In genomic region chr20:41058007-41058673, GRCh38 we compare ENCODE assay signal across 9 cellular contexts. TPM values are rescaled to one million over a fixed set of nuclear protein-coding genes. Genes with fewer than 3 reads are reported as not detected.
DNase-seq lines count a peak whose midpoint lies in the region; ATAC-seq and TF ChIP-seq lines count a peak whose summit lies in the region.
"Had no signal": no experiment of that assay in that cellular context is flagged by ENCODE, and none has a peak within 500 bp of the region (broad histone marks: within the 10 kb centered on the region; RNA-seq: fewer than 3 reads in every experiment).

No MANE protein-coding gene starts in this region.

- no peak for TF ChIP-seq CTCF in HFFc6 (IDR thresholded peaks at IDR 0.05)
- TF ChIP-seq CTCF in CD14-positive monocyte (IDR thresholded peaks at IDR 0.05) = no peak

- H3K36me3 Mint-ChIP-seq in HFFc6 (ENCODE audit: low read depth) (peaks cover 25% of the 10 kb centered on the region), CD14-positive monocyte (peaks cover 36 to 39% of the 10 kb centered on the region in 2 donors), T-helper 17 cell (ENCODE audit: low read depth) (peaks cover 3% of the 10 kb centered on the region)
- H3K36me3 Mint-ChIP-seq in activated naive CD8-positive, alpha-beta T cell treated with anti-CD3 and anti-CD28 coated beads, Interleukin-2, amount 50 U/mL, for 24 hours (ENCODE audit: low read depth) = peaks cover 59% of the 10 kb centered on the region

- ATAC-seq in activated naive CD8-positive, alpha-beta T cell treated with anti-CD3 and anti-CD28 coated beads, Interleukin-2, amount 50 U/mL, for 24 hours = peak; percentile 95
- ATAC-seq in left colon = peak; percentile 31
- no peak for ATAC-seq in T-helper 17 cell

- H3K4me1 Mint-ChIP-seq in HFFc6 (ENCODE audit: low read depth) (peaks cover 67% of the 10 kb centered on the region), CD14-positive monocyte (peaks cover 26% of the 10 kb centered on the region), T-helper 17 cell (peaks cover 38% of the 10 kb centered on the region)
- peaks cover 61% of the 10 kb centered on the region for H3K4me1 Mint-ChIP-seq in activated naive CD8-positive, alpha-beta T cell treated with anti-CD3 and anti-CD28 coated beads, Interleukin-2, amount 50 U/mL, for 24 hours

- peak overlapping the region; percentile 87 for H3K27ac Mint-ChIP-seq in HFFc6
- H3K27ac Mint-ChIP-seq in activated naive CD8-positive, alpha-beta T cell treated with anti-CD3 and anti-CD28 coated beads, Interleukin-2, amount 50 U/mL, for 24 hours = peak overlapping the region; percentile 51
- H3K27ac Mint-ChIP-seq in CD14-positive monocyte = peak overlapping the region in 3 of 7 donors; percentile 63 to 74 (median 69)
- no peak overlapping the region for H3K27ac Mint-ChIP-seq in T-helper 17 cell

- intact Hi-C loops in left colon (cut with DNase I, micrococcal nuclease) = no loop called here
- intact Hi-C loops in CD14-positive monocyte (cut with micrococcal nuclease) = loop anchor here (1.0 to 10.0 kb wide), 2 partner anchors 8 to 63 kb away; no protein-coding TSS in a partner anchor

- H3K27me3 Mint-ChIP-seq in HFFc6 (ENCODE audit: insufficient read depth) = no peaks in the 10 kb centered on the region; the same call in 1 of the 2 replicates
- no peaks in the 10 kb centered on the region for H3K27me3 Mint-ChIP-seq in activated naive CD8-positive, alpha-beta T cell treated with anti-CD3 and anti-CD28 coated beads, Interleukin-2, amount 50 U/mL, for 24 hours
- H3K27me3 Mint-ChIP-seq in CD14-positive monocyte (ENCODE audit: low read depth in 3 of 3) = no peaks in the 10 kb centered on the region
- H3K27me3 Mint-ChIP-seq in T-helper 17 cell = no peaks in the 10 kb centered on the region

- H3K4me3 Mint-ChIP-seq in HFFc6 = peak overlapping the region; percentile 50
- H3K4me3 Mint-ChIP-seq in activated naive CD8-positive, alpha-beta T cell treated with anti-CD3 and anti-CD28 coated beads, Interleukin-2, amount 50 U/mL, for 24 hours = no peak overlapping the region
- no peak overlapping the region for H3K4me3 Mint-ChIP-seq in CD14-positive monocyte
- no peak overlapping the region for H3K4me3 Mint-ChIP-seq in T-helper 17 cell

- DNase-seq in AG08395 (ENCODE audit: low spot score) = peak; percentile 51
- peak; percentile 86 for DNase-seq in HFFc6
- DNase-seq in activated naive CD8-positive, alpha-beta T cell treated with anti-CD3 and anti-CD28 coated beads, Interleukin-2, amount 50 U/mL, for 24 hours = no peak
- no peak for DNase-seq in left colon
- no peak for DNase-seq in GF-D8 (lab: John Stamatoyannopoulos, UW)
- no peak for DNase-seq in activated CD8-positive, alpha-beta memory T cell treated with anti-CD3 and anti-CD28 coated beads, Interleukin-2, amount 50 U/mL, for 4 hours
- DNase-seq in CD14-positive monocyte (ENCODE audit: low spot score) = no peak
- no peak for DNase-seq in T-helper 17 cell
- DNase-seq: NCI-H2171 had no signal

- H3K9me3 ChIP-seq in T-helper 17 cell (ENCODE audit: control insufficient read depth, low read length, poor library complexity, severe bottlenecking) = no peaks in the 10 kb centered on the region

- no peaks in the 10 kb centered on the region for H3K9me3 Mint-ChIP-seq in HFFc6
- H3K9me3 Mint-ChIP-seq in activated naive CD8-positive, alpha-beta T cell treated with anti-CD3 and anti-CD28 coated beads, Interleukin-2, amount 50 U/mL, for 24 hours = peaks cover 9% of the 10 kb centered on the region
- H3K9me3 Mint-ChIP-seq in CD14-positive monocyte = peaks cover 0 to 7% (median 4%) of the 10 kb centered on the region in 7 donors

RNA-seq across cellular contexts. Expression of gene TOP1, which starts 29.5 kb away (rescaled TPM):
- total RNA-seq in HFFc6 (2021; fragmentation: NEBNext Ultra II Directional; extraction: Animal tissue kit (Norgen Biotek cat#: 25700)) = 10 to 100 TPM; 62.1 to 77.0 (median 73.0) TPM
- total RNA-seq in left colon (10 to 100 TPM; 64.3 to 65.7 TPM), T-helper 17 cell (10 to 100 TPM; 37.4 to 44.4 TPM)
- polyA plus RNA-seq in CD14-positive monocyte = 10 to 100 TPM in 1 of 2 donors, 1 to 10 TPM in 1; 6.9 to 11.5 TPM

Comparison
In these comparisons a context has a peak if more than half of its experiments do, and no peak if none do; other contexts are left out.
1. DNase-seq: peak in AG08395 (single experiment) and HFFc6 (single experiment); none in activated naive CD8-positive, alpha-beta T cell treated with anti-CD3 and anti-CD28 coated beads, Interleukin-2, amount 50 U/mL, for 24 hours (single experiment), left colon (0 of 2), GF-D8 (single experiment), activated CD8-positive, alpha-beta memory T cell treated with anti-CD3 and anti-CD28 coated beads, Interleukin-2, amount 50 U/mL, for 4 hours (single experiment), CD14-positive monocyte (single experiment) and T-helper 17 cell (0 of 3).
2. intact Hi-C loops: an anchor here in CD14-positive monocyte (1.0 to 10.0 kb wide); none called in left colon.